In genomic region chr7:73463966-73464365, GRCh38 we compare ENCODE assay signal across 2 cellular contexts.
TF ChIP-seq lines count a peak whose summit lies in the region.

No MANE protein-coding gene starts in this region.

TF ChIP-seq in HCT116, 20 proteins besides CTCF, POLR2A, EP300 and RAD21:
- TF ChIP-seq ELF1 (IDR thresholded peaks at IDR 0.05; ENCODE audit: borderline replicate concordance, low read depth) (no peak), ZFX (IDR thresholded peaks at IDR 0.05) (no peak)

TF ChIP-seq in GM12878, 131 proteins besides CTCF, POLR2A, EP300 and RAD21:
- TF ChIP-seq BACH1 (IDR thresholded peaks at IDR 0.05; ENCODE audit: borderline replicate concordance), result no peak
- no peak for TF ChIP-seq WRNIP1 (IDR thresholded peaks at IDR 0.05; ENCODE audit: borderline replicate concordance, low read depth, low read length)
- TF ChIP-seq PKNOX1 (IDR thresholded peaks at IDR 0.05), result no peak
- no peak for TF ChIP-seq TCF7 (IDR thresholded peaks at IDR 0.05; ENCODE audit: borderline replicate concordance)
- TF ChIP-seq TCF3 (IDR thresholded peaks at IDR 0.05; ENCODE audit: borderline replicate concordance, insufficient read depth, low read depth, low read length), result no peak
- no peak for TF ChIP-seq ASH2L (IDR thresholded peaks at IDR 0.05; ENCODE audit: borderline replicate concordance, low read depth)
- TF ChIP-seq SMAD5 (IDR thresholded peaks at IDR 0.05; ENCODE audit: low read depth), result no peak
- no peak for TF ChIP-seq CEBPZ (IDR thresholded peaks at IDR 0.05; ENCODE audit: low read depth, low read length)
- TF ChIP-seq KAT2A (conservative IDR thresholded peaks at IDR 0.05; ENCODE audit: control insufficient read depth, low read depth, low read length), result no peak
